Comparison of ENCODE assay signal across 2 cellular contexts in the genomic region with DNA sequence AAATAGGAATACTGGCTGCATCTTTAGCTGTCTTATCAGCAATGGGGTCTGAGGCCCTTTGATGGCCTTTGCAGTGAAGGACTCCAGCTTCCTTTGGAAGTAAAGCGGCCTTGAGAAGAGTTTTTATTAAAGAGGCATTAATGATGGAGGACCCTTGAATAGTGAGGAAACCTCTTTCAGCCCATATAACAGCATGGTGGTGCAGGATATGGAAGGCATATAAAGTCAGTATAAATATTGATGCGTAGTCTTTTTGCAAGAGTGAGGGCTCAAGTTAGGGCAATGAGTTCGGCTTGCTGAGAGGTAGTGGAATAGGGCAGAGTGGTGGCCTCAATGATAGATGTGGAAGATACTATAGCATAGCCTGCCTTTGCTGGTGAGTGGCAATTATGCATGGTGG. TPM values are rescaled to one million over a fixed set of nuclear protein-coding genes. Genes with fewer than 3 reads are reported as not detected.
"Had no signal": no experiment of that assay in that cellular context is flagged by ENCODE, and none has a peak within 500 bp of the region (broad histone marks: within the 10 kb centered on the region; RNA-seq: fewer than 3 reads in every experiment).

No MANE protein-coding gene starts in this region.

RNA-seq across cellular contexts. Expression of a gene that starts 15.5 kb away (rescaled TPM):
- total RNA-seq: G401, GM12878 had no signal

RNA-seq across cellular contexts. Expression of a gene that starts 27.5 kb away (rescaled TPM):
- total RNA-seq: G401, GM12878 had no signal
